In genomic region chr3:136749106-136749505, GRCh38 we compare ENCODE assay signal across 9 cellular contexts. TPM values are rescaled to one million over a fixed set of nuclear protein-coding genes. Genes with fewer than 3 reads are reported as not detected.
DNase-seq lines count a peak whose midpoint lies in the region; ATAC-seq and TF ChIP-seq lines count a peak whose summit lies in the region.
"Had no signal": no experiment of that assay in that cellular context is flagged by ENCODE, and none has a peak within 500 bp of the region (broad histone marks: within the 10 kb centered on the region; RNA-seq: fewer than 3 reads in every experiment).

No MANE protein-coding gene starts in this region.

- H3K27ac Mint-ChIP-seq in effector memory CD8-positive, alpha-beta T cell = peak overlapping the region; percentile 94 to 99

- peaks cover 20% of the 10 kb centered on the region for H4K20me1 ChIP-seq in SK-N-SH (ENCODE audit: insufficient read depth)

- H3K27me3 Mint-ChIP-seq in effector memory CD8-positive, alpha-beta T cell = no peaks in the 10 kb centered on the region

- H3K4me3 ChIP-seq in SK-N-SH (ENCODE audit: low read depth in 2 of 2, low read length in 1 of 2) (no peak overlapping the region), NB4 (ENCODE audit: low read depth, low read length) (peak overlapping the region; percentile 29), skeletal muscle satellite cell (ENCODE audit: low read length) (peak overlapping the region; percentile 24)

- H3K4me3 Mint-ChIP-seq in effector memory CD8-positive, alpha-beta T cell = peak overlapping the region; percentile 85 to 90

- H2AFZ ChIP-seq in SK-N-SH (ENCODE audit: low read depth) = no peak overlapping the region

- H3K36me3 ChIP-seq in SK-N-SH (replicated peaks in 1 of 2; ENCODE audit: control insufficient read depth in 1 of 2, insufficient read depth in 2 of 2, low read length in 1 of 2) = peaks cover 0 to 5% of the 10 kb centered on the region in 2 experiments
- H3K36me3 ChIP-seq in skeletal muscle satellite cell (ENCODE audit: insufficient read depth, low read length) = no peaks in the 10 kb centered on the region

- TF ChIP-seq RAD21 in SK-N-SH (IDR thresholded peaks at IDR 0.05; ENCODE audit: low read length) = no peak

- H3K9me3 ChIP-seq in SK-N-SH (0 out of 2 replicates have a peak, but pooled peaks cover 3% of the 10 kb centered on the region), skeletal muscle satellite cell (replicated peaks; ENCODE audit: low read length) (no peaks in the 10 kb centered on the region)

- peaks cover 23% of the 10 kb centered on the region for H3F3A ChIP-seq in SK-N-SH (replicated peaks; ENCODE audit: insufficient read depth)

- CTCF ChIA-PET in SK-N-SH (lab: Yijun Ruan, JAX) = interaction anchor here (1.2 to 2.6 kb wide), 3 partner anchors 14 to 357 kb away, joined by 3 to 9 read pairs (median 5); no protein-coding TSS in a partner anchor

- DNase-seq in SK-N-SH = no peak
- DNase-seq in NB4 (ENCODE audit: low read depth) = peak; percentile 48
- no peak for DNase-seq in effector memory CD8-positive, alpha-beta T cell
- DNase-seq in stimulated activated CD4-positive, alpha-beta T cell treated with anti-CD3 and anti-CD28 coated beads, Interleukin-2, amount 100 ng/mL, for 24 hours = no peak
- DNase-seq in islet precursor cell = no peak
- DNase-seq: NK-92 treated with Interleukin-12 subunit alpha and Interleukin-12 subunit beta, amount 100 ng/mL, for 24 hours had no signal

- TF ChIP-seq POLR2A in NB4 (IDR thresholded peaks at IDR 0.05; ENCODE audit: extremely low read depth, insufficient read length) = no peak

- WGBS in SK-N-SH (ENCODE audit: low lambda C conversion rate) = 94% methylated on average over 4 of the region's 4 CpGs

- TF ChIP-seq EP300 in SK-N-SH (IDR thresholded peaks at IDR 0.05; ENCODE audit: borderline replicate concordance in 1 of 2, low read depth in 1 of 2, low read length in 1 of 2) = no peak

- POLR2A ChIA-PET in SK-N-SH (lab: Yijun Ruan, JAX) = interaction anchor here (0.5 to 0.6 kb wide), 2 partner anchors 310 to 553 kb away, joined by 3 read pairs; partner anchors contain the start of gene MSL2

- H3K9ac ChIP-seq in SK-N-SH = no peak overlapping the region
- peak overlapping the region; percentile 21 for H3K9ac ChIP-seq in skeletal muscle satellite cell (ENCODE audit: low read depth, low read length)

- TF ChIP-seq CTCF in SK-N-SH (IDR thresholded peaks at IDR 0.05) = no peak
- no peak for TF ChIP-seq CTCF in NB4 (IDR thresholded peaks at IDR 0.05; ENCODE audit: low read depth, low read length)

- peak overlapping the region in 1 of 2 experiments; percentile 98; a peak in 1 of 4 replicates for H3K27ac ChIP-seq in SK-N-SH (ENCODE audit: low read depth in 2 of 2, low read length in 1 of 2)

- peaks cover 31% of the 10 kb centered on the region for H3K36me3 Mint-ChIP-seq in effector memory CD8-positive, alpha-beta T cell (ENCODE audit: insufficient read depth)

- H3K4me1 Mint-ChIP-seq in effector memory CD8-positive, alpha-beta T cell (ENCODE audit: low read depth in 2 of 2) = peaks cover 46 to 58% of the 10 kb centered on the region in 2 donors

- H3K4me1 ChIP-seq in SK-N-SH (ENCODE audit: control insufficient read depth in 1 of 2, insufficient read depth in 2 of 2, low read depth in 1 of 2, low read length in 1 of 2) (peaks cover 17 to 24% of the 10 kb centered on the region in 2 experiments; a peak in 3 of 4 replicates), skeletal muscle satellite cell (ENCODE audit: control insufficient read depth, insufficient read depth, low read length) (peaks cover 23% of the 10 kb centered on the region)

- H3K9me3 Mint-ChIP-seq in effector memory CD8-positive, alpha-beta T cell = no peaks in the 10 kb centered on the region

- H3K27me3 ChIP-seq in SK-N-SH (ENCODE audit: insufficient read depth) (no peaks in the 10 kb centered on the region), skeletal muscle satellite cell (ENCODE audit: control insufficient read depth, insufficient read depth, low read length) (no peaks in the 10 kb centered on the region)

- no peaks in the 10 kb centered on the region for H3K9me2 ChIP-seq in SK-N-SH

- H3K79me2 ChIP-seq in SK-N-SH (ENCODE audit: insufficient read depth) = peaks cover 73% of the 10 kb centered on the region

- ATAC-seq in SK-N-SH treated with all-trans-retinoic acid at 6 μM for 48 hours (no peak), esophagus mucosa (no peak)
- ATAC-seq in effector memory CD8-positive, alpha-beta T cell (replicated peaks) = no peak

- H3K4me2 ChIP-seq in SK-N-SH (peak overlapping the region; percentile 87), skeletal muscle satellite cell (ENCODE audit: low read length) (peak overlapping the region; percentile 86)

TF ChIP-seq in SK-N-SH, 30 proteins besides CTCF, POLR2A, EP300 and RAD21 (continues in another document):
- no peak for TF ChIP-seq NRF1 (IDR thresholded peaks at IDR 0.05; ENCODE audit: low read depth, low read length)
- no peak for TF ChIP-seq PBX3 (IDR thresholded peaks at IDR 0.05)
- no peak for TF ChIP-seq FOSL2 (IDR thresholded peaks at IDR 0.05; ENCODE audit: borderline replicate concordance, low read depth)
- TF ChIP-seq SIN3A (IDR thresholded peaks at IDR 0.05; ENCODE audit: borderline replicate concordance, low read depth, low read length) = no peak
- TF ChIP-seq USF2 (IDR thresholded peaks at IDR 0.05; ENCODE audit: borderline replicate concordance, low read depth, low read length) = no peak
- no peak for TF ChIP-seq FOXM1 (IDR thresholded peaks at IDR 0.05; ENCODE audit: low read depth)
- no peak for TF ChIP-seq GABPA (IDR thresholded peaks at IDR 0.05; ENCODE audit: low read depth)
- no peak for TF ChIP-seq JUND (IDR thresholded peaks at IDR 0.05)
- TF ChIP-seq EZH2phosphoT487 (IDR thresholded peaks at IDR 0.05; ENCODE audit: borderline replicate concordance, low read depth) = no peak
- TF ChIP-seq TAF1 (IDR thresholded peaks at IDR 0.05; ENCODE audit: borderline replicate concordance, low read depth, low read length) = no peak
- TF ChIP-seq RXRA (IDR thresholded peaks at IDR 0.05; ENCODE audit: borderline replicate concordance, low read depth) = no peak

TF ChIP-seq in SK-N-SH treated with all-trans-retinoic acid at 6 μM for 48 hours, 23 proteins besides CTCF, POLR2A, EP300 and RAD21:
- TF ChIP-seq ZNF8 (CRISPR knock-in tag; IDR thresholded peaks at IDR 0.05) = no peak
- no peak for TF ChIP-seq CSRNP3 (CRISPR knock-in tag; IDR thresholded peaks at IDR 0.05)

RNA-seq across cellular contexts. Expression of gene STAG1, which starts 3.1 kb away (rescaled TPM):
- 5.5 and 6.9 TPM in 2 replicates for polyA plus RNA-seq in SK-N-SH (2012; rRNA removed)
- 8.3 and 9.0 TPM in 2 replicates for polyA plus RNA-seq in SK-N-SH (2012; cell fraction: cytosol; rRNA removed)
- polyA plus RNA-seq in SK-N-SH (2012; cell fraction: nucleus; rRNA removed) = 3.8 and 7.6 TPM in 2 replicates
- total RNA-seq in skeletal muscle satellite cell (2012; rRNA removed) = 23.4 and 26.4 TPM in 2 replicates
- 19.3 TPM for total RNA-seq in esophagus mucosa

Comparison
In these comparisons a context has a peak if more than half of its experiments do, and no peak if none do; other contexts are left out.
1. H3K4me3 ChIP-seq: peak in NB4 (single experiment) and skeletal muscle satellite cell (single experiment); none in SK-N-SH (0 of 2).